ENCODE assay signal across 7 cellular contexts in the genomic region with DNA sequence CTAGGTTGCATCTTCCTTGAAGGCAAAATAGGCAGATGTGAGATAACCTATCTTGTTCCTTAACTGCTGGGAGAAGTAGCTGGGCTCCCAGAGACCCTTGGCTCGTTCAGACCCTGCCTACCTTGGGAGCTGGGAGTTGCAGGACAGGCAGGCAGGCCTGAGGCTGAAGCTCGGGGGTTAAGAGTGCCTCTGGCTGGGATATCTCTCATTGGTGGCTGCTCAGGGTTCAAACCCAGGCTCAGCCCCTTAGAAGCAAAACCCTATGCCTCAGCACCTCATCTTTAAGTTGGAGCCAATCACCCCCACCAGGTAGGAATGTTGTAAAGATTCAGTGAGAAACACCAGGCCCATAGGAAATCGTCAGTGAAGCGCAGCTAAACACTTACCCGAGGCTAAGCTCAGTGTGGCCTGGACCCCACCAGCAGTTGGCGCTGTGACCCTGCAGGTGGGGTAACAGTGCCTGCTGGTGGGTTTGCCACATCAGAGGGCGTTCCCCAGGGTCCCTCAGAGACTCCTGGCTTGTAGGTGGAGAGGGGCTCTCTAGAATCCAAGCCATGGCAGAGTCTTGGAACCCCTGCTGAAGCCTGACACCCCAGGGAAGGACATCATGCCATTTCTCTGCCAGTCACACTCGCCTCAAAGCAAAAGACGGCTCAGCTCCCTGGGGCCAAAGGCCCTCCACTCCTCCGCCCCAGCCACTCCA. TPM values are rescaled to one million over a fixed set of nuclear protein-coding genes. Genes with fewer than 3 reads are reported as not detected.
A peak's percentile ranks its signal among the peaks of the same experiment; 100 is the strongest.
DNase-seq lines count a peak whose midpoint lies in the region; ATAC-seq, FAIRE-seq and TF ChIP-seq lines count a peak whose summit lies in the region.

No MANE protein-coding gene starts in this region.

- peaks cover 3% of the 10 kb centered on the region for H3K4me1 Mint-ChIP-seq in activated CD8-positive, alpha-beta T cell treated with anti-CD3 and anti-CD28 coated beads, Interleukin-2, amount 10 ng/mL, durations not matched to agents 7 days and 5 days (ENCODE audit: low read depth)
- no peaks in the 10 kb centered on the region for H3K4me1 Mint-ChIP-seq in mesothelial cell of epicardium

- peak; percentile 8 for DNase-seq in GM12864 (ENCODE audit: low read depth)
- DNase-seq in NCI-H2171 treated with DMSO at 0.1 percent for 48 hours (lab: John Stamatoyannopoulos, UW): peak; percentile 17
- peak; percentile 75 for DNase-seq in activated CD8-positive, alpha-beta T cell treated with anti-CD3 and anti-CD28 coated beads, Interleukin-2, amount 10 ng/mL, durations not matched to agents 7 days and 5 days
- DNase-seq in H1 (ENCODE audit: low read depth in 1 of 2, low spot score in 2 of 2): peak; percentile 68 to 88
- DNase-seq in mesothelial cell of epicardium (ENCODE audit: low spot score in 2 of 2, unreplicated experiment in 2 of 2): peak in 1 of 2 experiments; percentile 64
- peak; percentile 15 to 30 for DNase-seq in stimulated activated CD8-positive, alpha-beta memory T cell treated with anti-CD3 and anti-CD28 coated beads, Interleukin-4, amount 100 ng/mL, for 1 hour (ENCODE audit: low read depth in 2 of 2, low spot score in 1 of 2)

- peaks cover 2% of the 10 kb centered on the region for H3K27me3 Mint-ChIP-seq in activated CD8-positive, alpha-beta T cell treated with anti-CD3 and anti-CD28 coated beads, Interleukin-2, amount 10 ng/mL, durations not matched to agents 7 days and 5 days (ENCODE audit: low read depth)
- no peaks in the 10 kb centered on the region for H3K27me3 Mint-ChIP-seq in mesothelial cell of epicardium (ENCODE audit: low read depth)

- H3K9me3 ChIP-seq in H1 (ENCODE audit: insufficient read depth in 2 of 2, low read depth in 1 of 2, low read length in 1 of 2): no peaks in the 10 kb centered on the region

- no peak overlapping the region for H3K4me3 ChIP-seq in GM12864 (ENCODE audit: low read depth, low read length)
- H3K4me3 ChIP-seq in H1 (ENCODE audit: extremely low read depth in 1 of 4, insufficient read depth in 2 of 4, low read depth in 3 of 4, low read length in 4 of 4): no peak overlapping the region

- POLR2A ChIA-PET in activated CD8-positive, alpha-beta T cell treated with anti-CD3 and anti-CD28 coated beads, Interleukin-2, amount 10 ng/mL, durations not matched to agents 7 days and 5 days (lab: Charles Lee): interaction anchor here (0.7 to 1.3 kb wide), 6 partner anchors 57 to 112 kb away, joined by 3 to 5 read pairs (median 4); a partner anchor contains a TSS
- POLR2A ChIA-PET in H1 (lab: Charles Lee; ENCODE audit: partially characterized antibody): interaction anchor here (0.8 to 1.2 kb wide), 3 partner anchors 9 to 297 kb away, joined by 3 to 5 read pairs (median 3); a partner anchor contains a TSS

- WGBS in H1 (ENCODE audit: extremely low coverage in 1 of 2, insufficient coverage in 1 of 2, insufficient read length in 1 of 2, insufficient replicate concordance in 2 of 2, low coverage in 1 of 2, low lambda C conversion rate in 2 of 2, missing lambda C conversion rate in 1 of 2), 2 experiments: 47% methylated on average over 10 of the region's 10 CpGs; no CpG with 5 or more reads in 1 of the 2 experiments

- no peak overlapping the region for H3K18ac ChIP-seq in H1 (ENCODE audit: extremely low read depth, low read length)

- H3K27ac ChIP-seq in H1 (ENCODE audit: low read depth, low read length): no peak overlapping the region

- no peak overlapping the region for H2BK5ac ChIP-seq in H1 (ENCODE audit: low read depth, low read length)

- no peak for TF ChIP-seq EP300 in H1 (IDR thresholded peaks at IDR 0.05; ENCODE audit: borderline replicate concordance in 1 of 2, low read depth in 2 of 2, low read length in 2 of 2)

- H3K9ac ChIP-seq in H1 (replicated peaks in 1 of 4; ENCODE audit: extremely low read depth in 1 of 4, low read depth in 3 of 4, low read length in 3 of 4): no peak overlapping the region

- no peaks in the 10 kb centered on the region for H3K36me3 ChIP-seq in H1 (ENCODE audit: control insufficient read depth in 2 of 4, insufficient read depth in 4 of 4, low read length in 3 of 4)

- CTCF ChIA-PET in activated CD8-positive, alpha-beta T cell treated with anti-CD3 and anti-CD28 coated beads, Interleukin-2, amount 10 ng/mL, durations not matched to agents 7 days and 5 days (lab: Charles Lee): interaction anchor here (0.6 to 5.2 kb wide), 56 partner anchors 8 to 710 kb away, joined by 3 to 174 read pairs (median 5); a partner anchor contains a TSS
- CTCF ChIA-PET in H1 (lab: Charles Lee; ENCODE audit: partially characterized antibody): interaction anchor here (0.6 to 7.0 kb wide), 53 partner anchors 8 to 291 kb away, joined by 3 to 160 read pairs (median 5); a partner anchor contains a TSS

- ATAC-seq in HG02610 (IDR thresholded peaks at IDR 0.05; ENCODE audit: unreplicated experiment): peak; percentile 83
- peak; percentile 94 for ATAC-seq in activated CD8-positive, alpha-beta T cell treated with anti-CD3 and anti-CD28 coated beads, Interleukin-2, amount 10 ng/mL, durations not matched to agents 7 days and 5 days

- no peak overlapping the region for H3K14ac ChIP-seq in H1 (ENCODE audit: insufficient read length)

- peaks cover 0 to 1% (median 0%) of the 10 kb centered on the region in 4 experiments; a peak in 1 of 7 replicates for H3K4me1 ChIP-seq in H1 (replicated peaks in 1 of 4; ENCODE audit: control insufficient read depth in 3 of 4, insufficient read depth in 4 of 4, low read length in 3 of 4)

- no peak overlapping the region for H2BK15ac ChIP-seq in H1 (ENCODE audit: low read length)

- no peak overlapping the region for H3K56ac ChIP-seq in H1 (replicated peaks; ENCODE audit: insufficient read length, low read depth, low read length)

- H3K9me3 Mint-ChIP-seq in activated CD8-positive, alpha-beta T cell treated with anti-CD3 and anti-CD28 coated beads, Interleukin-2, amount 10 ng/mL, durations not matched to agents 7 days and 5 days (ENCODE audit: insufficient read depth): no peaks in the 10 kb centered on the region
- peaks cover 8% of the 10 kb centered on the region for H3K9me3 Mint-ChIP-seq in mesothelial cell of epicardium

- no peak overlapping the region for H3K4ac ChIP-seq in H1 (replicated peaks; ENCODE audit: insufficient read length, low read depth, low read length)

- no peaks in the 10 kb centered on the region for H3K36me3 Mint-ChIP-seq in activated CD8-positive, alpha-beta T cell treated with anti-CD3 and anti-CD28 coated beads, Interleukin-2, amount 10 ng/mL, durations not matched to agents 7 days and 5 days (ENCODE audit: low read depth)
- H3K36me3 Mint-ChIP-seq in mesothelial cell of epicardium: no peaks in the 10 kb centered on the region

- no peak overlapping the region for H2BK20ac ChIP-seq in H1 (ENCODE audit: low read length)

- no peaks in the 10 kb centered on the region for H3K79me2 ChIP-seq in H1 (ENCODE audit: control insufficient read depth in 1 of 2, insufficient read depth in 2 of 2, low read length in 2 of 2)

- TF ChIP-seq RAD21 in H1 (IDR thresholded peaks at IDR 0.05 in 1 of 2, conservative IDR thresholded peaks at IDR 0.05 in 1 of 2; ENCODE audit: low read depth in 2 of 2, low read length in 2 of 2): peak; percentile 98 to 99

- no peaks in the 10 kb centered on the region for H3K79me1 ChIP-seq in H1 (ENCODE audit: low read depth, low read length)

- no peak overlapping the region for H4K91ac ChIP-seq in H1 (replicated peaks; ENCODE audit: insufficient read length, low read length)

- peak; percentile 94 for FAIRE-seq in H1 (lab: Jason Lieb, UNC)

- peak overlapping the region; percentile 68 for H4K8ac ChIP-seq in H1 (ENCODE audit: extremely low read depth, insufficient read depth, low read length)

- no peak overlapping the region for H4K5ac ChIP-seq in H1 (ENCODE audit: insufficient read length, low read depth, low read length)

- H2BK12ac ChIP-seq in H1 (ENCODE audit: low read depth, low read length): no peak overlapping the region

- peak overlapping the region; percentile 89 for H2AFZ ChIP-seq in H1 (ENCODE audit: low read length)

- H3K4me3 Mint-ChIP-seq in activated CD8-positive, alpha-beta T cell treated with anti-CD3 and anti-CD28 coated beads, Interleukin-2, amount 10 ng/mL, durations not matched to agents 7 days and 5 days: no peak overlapping the region
- no peak overlapping the region for H3K4me3 Mint-ChIP-seq in mesothelial cell of epicardium

- no peak overlapping the region for H3K4me2 ChIP-seq in H1 (ENCODE audit: insufficient read depth in 1 of 2, low read depth in 2 of 2, low read length in 2 of 2)

- H3K23me2 ChIP-seq in H1 (ENCODE audit: low read depth, low read length): peaks cover 10% of the 10 kb centered on the region; the same call in 1 of the 2 replicates

- H3K23ac ChIP-seq in H1 (ENCODE audit: insufficient read length): no peak overlapping the region

- TF ChIP-seq POLR2A in H1 (IDR thresholded peaks at IDR 0.05; ENCODE audit: control extremely low read depth in 1 of 2, low read depth in 2 of 2, low read length in 2 of 2): no peak

- no peaks in the 10 kb centered on the region for H3K27me3 ChIP-seq in H1 (replicated peaks in 1 of 4; ENCODE audit: control insufficient read depth in 3 of 4, extremely low read depth in 1 of 4, insufficient read depth in 3 of 4, low read length in 3 of 4)

- no peak overlapping the region for H2AK5ac ChIP-seq in H1 (ENCODE audit: low read depth, low read length)

- TF ChIP-seq CTCF in GM12864 (IDR thresholded peaks at IDR 0.05; ENCODE audit: low read depth, low read length, missing control alignments) (peak; percentile 99), H1 (IDR thresholded peaks at IDR 0.05; ENCODE audit: control extremely low read depth in 1 of 3, insufficient read depth in 1 of 3, low read depth in 1 of 3, low read length in 3 of 3) (peak; percentile 98 to 100 (median 100)), mesothelial cell of epicardium (IDR thresholded peaks at IDR 0.05; ENCODE audit: unreplicated experiment) (peak; percentile 60)

- H4K20me1 ChIP-seq in H1 (replicated peaks in 1 of 2; ENCODE audit: control insufficient read depth in 1 of 2, insufficient read depth in 2 of 2, low read length in 2 of 2): no peaks in the 10 kb centered on the region

- H3K27ac Mint-ChIP-seq in activated CD8-positive, alpha-beta T cell treated with anti-CD3 and anti-CD28 coated beads, Interleukin-2, amount 10 ng/mL, durations not matched to agents 7 days and 5 days: no peak overlapping the region
- no peak overlapping the region for H3K27ac Mint-ChIP-seq in mesothelial cell of epicardium

- no peak overlapping the region for H2BK120ac ChIP-seq in H1 (replicated peaks; ENCODE audit: low read depth, low read length)

RNA-seq across cellular contexts. Expression of a gene that starts 54.6 kb away (rescaled TPM):
- not detected for total RNA-seq in activated CD8-positive, alpha-beta T cell treated with anti-CD3 and anti-CD28 coated beads, Interleukin-2, amount 10 ng/mL, durations not matched to agents 7 days and 5 days
- total RNA-seq in H1 (2021; fragmentation: NEBNext Ultra II Directional; extraction: Animal tissue kit (Norgen Biotek cat#: 25700)): not detected in 2 replicates
- 0.03 TPM in 2 replicates for polyA plus RNA-seq in H1 (2011; rRNA removed)
- not detected for polyA plus RNA-seq in H1 (2011; cell fraction: cytosol; rRNA removed)
- 0.13 TPM for polyA plus RNA-seq in H1 (2011; cell fraction: nucleus; rRNA removed)
- polyA plus RNA-seq in H1 (2012, experiment 1 of 2): 0.14 to 0.90 TPM (median 0.59 TPM) in 3 of 4 replicates, not detected in the other
- 0.09 TPM for polyA plus RNA-seq in H1 (2012, experiment 2 of 2)
- polyA plus RNA-seq in H1 (2013, experiment 1 of 2): not detected
- not detected for polyA plus RNA-seq in H1 (2013, experiment 2 of 2)
- not detected in 2 replicates for polyA minus RNA-seq in H1 (2011; rRNA and poly(A)+ RNA removed)
- not detected for polyA minus RNA-seq in H1 (2011; cell fraction: cytosol; rRNA and poly(A)+ RNA removed)
- polyA minus RNA-seq in H1 (2011; cell fraction: nucleus; rRNA and poly(A)+ RNA removed): not detected
- total RNA-seq in mesothelial cell of epicardium: not detected in 3 replicates

RNA-seq across cellular contexts. Expression of a gene that starts 55.9 kb away (rescaled TPM):
- total RNA-seq in activated CD8-positive, alpha-beta T cell treated with anti-CD3 and anti-CD28 coated beads, Interleukin-2, amount 10 ng/mL, durations not matched to agents 7 days and 5 days: 1 to 10 TPM in 1 of 2 experiments, under 1 TPM in 1; 0.82 to 1.2 TPM
- not detected in 2 replicates for total RNA-seq in H1 (2021; fragmentation: NEBNext Ultra II Directional; extraction: Animal tissue kit (Norgen Biotek cat#: 25700))
- polyA plus RNA-seq in H1 (2011; rRNA removed): 0.05 TPM in 1 of 2 replicates, not detected in the other
- polyA plus RNA-seq in H1 (2011; cell fraction: cytosol; rRNA removed): not detected
- polyA plus RNA-seq in H1 (2011; cell fraction: nucleus; rRNA removed): 0.01 TPM
- polyA plus RNA-seq in H1 (2012, experiment 1 of 2): not detected in 4 replicates
- not detected for polyA plus RNA-seq in H1 (2012, experiment 2 of 2)
- not detected for polyA plus RNA-seq in H1 (2013, experiment 1 of 2)
- not detected for polyA plus RNA-seq in H1 (2013, experiment 2 of 2)
- not detected in 2 replicates for polyA minus RNA-seq in H1 (2011; rRNA and poly(A)+ RNA removed)
- not detected for polyA minus RNA-seq in H1 (2011; cell fraction: cytosol; rRNA and poly(A)+ RNA removed)
- not detected for polyA minus RNA-seq in H1 (2011; cell fraction: nucleus; rRNA and poly(A)+ RNA removed)
- total RNA-seq in mesothelial cell of epicardium: 0.04 to 0.55 TPM (median 0.25 TPM) in 3 replicates
